24 cellular contexts compared by ENCODE assay signal in the genomic region with DNA sequence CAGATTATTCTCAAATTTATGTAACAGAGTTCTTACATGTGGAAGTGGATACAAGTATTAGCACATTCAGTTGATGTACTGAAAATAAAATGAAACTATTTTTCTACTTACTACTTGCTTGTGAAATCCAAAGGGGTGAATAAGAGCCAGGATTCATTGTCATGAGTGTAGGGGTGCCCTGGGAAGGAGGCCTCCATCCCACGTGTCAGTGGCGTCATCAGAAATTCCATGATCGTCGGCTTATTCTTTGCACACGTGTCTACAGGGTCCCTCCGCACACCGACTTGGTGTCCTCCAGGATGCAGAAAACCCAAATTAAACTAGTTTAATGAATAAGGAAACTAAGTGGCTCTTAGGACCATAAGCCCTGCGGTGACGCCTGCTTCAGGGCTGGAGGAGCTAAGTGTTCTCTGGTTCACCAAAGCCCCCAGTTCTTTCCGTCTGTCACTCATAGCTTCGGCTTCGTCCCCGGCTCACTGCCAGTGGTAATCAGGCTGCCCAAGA. TPM values are rescaled to one million over a fixed set of nuclear protein-coding genes. Genes with fewer than 3 reads are reported as not detected.
DNase-seq lines count a peak whose midpoint lies in the region; ATAC-seq and TF ChIP-seq lines count a peak whose summit lies in the region.
"Had no signal": no experiment of that assay in that cellular context is flagged by ENCODE, and none has a peak within 500 bp of the region (broad histone marks: within the 10 kb centered on the region; RNA-seq: fewer than 3 reads in every experiment).

No MANE protein-coding gene starts in this region.

- peaks cover 17% of the 10 kb centered on the region; the same call in 1 of the 2 replicates for H3K4me1 Mint-ChIP-seq in HFFc6 (ENCODE audit: low read depth)

- H3K27ac ChIP-seq in dorsolateral prefrontal cortex, result peak overlapping the region in 1 of 59 donors; percentile 38
- H3K27ac ChIP-seq: GM23248, SK-N-MC had no signal

- peaks cover 6% of the 10 kb centered on the region for H3K9me3 Mint-ChIP-seq in HFFc6
- H3K9me3 Mint-ChIP-seq: CD4-positive, alpha-beta T cell had no signal

- DNase-seq in AML-193 (lab: John Stamatoyannopoulos, UW) (peak; percentile 13 to 20), HFFc6 (peak; percentile 10), SHP77 treated with DMSO at 0.1 percent for 48 hours (lab: John Stamatoyannopoulos, UW) (peak; percentile 77), fibroblast of villous mesenchyme (ENCODE audit: low read depth) (peak; percentile 20), posterior vena cava (ENCODE audit: low spot score) (no peak), dorsolateral prefrontal cortex (no peak), RKO (ENCODE audit: low spot score) (no peak)
- DNase-seq: Caco-2; CD4-positive, alpha-beta T cell; DMS 273 treated with DMSO at 0.1 percent for 48 hours; DMS79 treated with DMSO at 0.1 percent for 48 hours; GM23248; H9; NCI-H1694; NCI-H2081; NCI-H2171; NCI-H524 treated with DMSO at 0.1 percent for 48 hours; NCI-H82; OCI-M1 had no signal

- H3K27ac Mint-ChIP-seq in HFFc6, result no peak overlapping the region
- H3K27ac Mint-ChIP-seq: CD4-positive, alpha-beta T cell; H9 had no signal

- peaks cover 26% of the 10 kb centered on the region for H3K27me3 Mint-ChIP-seq in HFFc6 (ENCODE audit: insufficient read depth)

- no peak for TF ChIP-seq CTCF in HFFc6 (IDR thresholded peaks at IDR 0.05)
- no peak for TF ChIP-seq CTCF in fibroblast of villous mesenchyme (IDR thresholded peaks at IDR 0.05; ENCODE audit: insufficient read depth, low read depth, low read length)
- TF ChIP-seq CTCF in dorsolateral prefrontal cortex (IDR thresholded peaks at IDR 0.05 in 54 of 56, conservative IDR thresholded peaks at IDR 0.05 in 2 of 56; ENCODE audit: low read depth in 1 of 56, partially characterized antibody in 56 of 56), result no peak

- H3K36me3 Mint-ChIP-seq in HFFc6 (ENCODE audit: low read depth), result peaks cover 5% of the 10 kb centered on the region; the same call in 1 of the 2 replicates

- ATAC-seq in activated CD4-positive, CD25-positive, alpha-beta regulatory T cell treated with anti-CD3 and anti-CD28 coated beads, Interleukin-2, amount 50 U/mL, for 24 hours, result no peak
- ATAC-seq: HepG2, K562, Right ventricle myocardium inferior had no signal

- intact Hi-C loops in posterior vena cava (cut with DNase I) (no loop called here), dorsolateral prefrontal cortex (cut with DNase I) (no loop called here)

- H3K4me3 ChIP-seq in fibroblast of villous mesenchyme (ENCODE audit: low read depth, low read length) (no peak overlapping the region), dorsolateral prefrontal cortex (peak overlapping the region in 11 of 59 donors; percentile 2 to 42 (median 18))
- H3K4me3 ChIP-seq: GM23248, K562, SK-N-MC had no signal

- no peaks in the 10 kb centered on the region for H3K27me3 ChIP-seq in dorsolateral prefrontal cortex

- no peak overlapping the region for H3K4me3 Mint-ChIP-seq in HFFc6
- H3K4me3 Mint-ChIP-seq: CD4-positive, alpha-beta T cell; H9 had no signal

RNA-seq across cellular contexts. Expression of a gene that starts 55.5 kb away (rescaled TPM):
- 10 to 100 TPM in 1 of 6 experiments, 1 to 10 TPM in 5; 5.2 to 11.1 (median 5.5) TPM for total RNA-seq in HFFc6 (2021; fragmentation: NEBNext Ultra II Directional; extraction: Animal tissue kit (Norgen Biotek cat#: 25700))
- total RNA-seq in fibroblast of villous mesenchyme (6.4 and 19.0 TPM in 2 replicates), posterior vena cava (10 to 100 TPM; 15.9 to 25.1 TPM), dorsolateral prefrontal cortex (100 to 1,000 TPM in 1 of 120 experiments, 10 to 100 TPM in 119; 46.0 to 107 (median 73.1) TPM)

Comparison
In these comparisons a context has a peak if more than half of its experiments do, and no peak if none do; other contexts are left out.
1. DNase-seq: peak in AML-193 (2 of 2), HFFc6 (single experiment), SHP77 treated with DMSO at 0.1 percent for 48 hours (single experiment) and fibroblast of villous mesenchyme (single experiment); none in posterior vena cava (single experiment), dorsolateral prefrontal cortex (0 of 10) and RKO (single experiment).